8 cellular contexts compared by ENCODE assay signal in the genomic region with DNA sequence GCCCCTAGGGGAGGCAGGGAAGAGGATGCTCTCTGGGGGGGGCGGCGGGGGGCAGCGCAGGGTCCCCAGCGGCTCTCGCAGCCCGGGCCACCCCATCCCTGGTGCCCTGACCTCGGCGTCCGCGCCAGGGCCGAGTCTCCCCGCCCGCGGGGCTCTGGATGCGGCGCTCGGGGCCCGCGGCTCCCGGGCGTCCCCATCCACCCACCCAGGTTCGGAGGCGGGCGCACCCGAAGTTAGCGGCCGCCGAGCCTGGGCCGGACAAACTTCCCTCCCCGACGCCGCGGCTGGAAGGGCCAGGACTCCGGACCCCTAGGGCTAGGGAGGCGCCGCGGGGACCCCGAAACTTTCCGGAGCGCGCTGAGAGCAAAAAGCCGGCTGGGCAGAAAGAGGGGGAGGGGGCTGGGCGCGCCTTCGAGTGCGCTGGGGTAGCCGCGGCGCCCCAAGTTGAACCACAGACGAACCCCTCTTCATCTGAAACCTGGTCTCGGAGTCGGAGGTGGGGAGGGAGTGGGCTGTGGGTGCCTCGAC. TPM values are rescaled to one million over a fixed set of nuclear protein-coding genes. Genes with fewer than 3 reads are reported as not detected.
A peak's percentile ranks its signal among the peaks of the same experiment; 100 is the strongest.
DNase-seq lines count a peak whose midpoint lies in the region; ATAC-seq and TF ChIP-seq lines count a peak whose summit lies in the region.

No MANE protein-coding gene starts in this region.

- H3K79me2 ChIP-seq in trophoblast cell (ENCODE audit: control insufficient read depth, insufficient read depth, low read length, poor library complexity): no peaks in the 10 kb centered on the region

- H3K36me3 ChIP-seq in BLaER1 treated with 17β-estradiol and CSF1 and Interleukin-3, amounts not matched to agents 10 nM and 100 nM: no peaks in the 10 kb centered on the region
- H3K36me3 ChIP-seq in MG63 (no peaks in the 10 kb centered on the region), trophoblast cell (ENCODE audit: control insufficient read depth in 1 of 2, insufficient read depth in 2 of 2, low read length in 2 of 2) (no peaks in the 10 kb centered on the region)

- H4K8ac ChIP-seq in trophoblast cell (ENCODE audit: low read depth, low read length): no peak overlapping the region

- no peak overlapping the region for H3K23ac ChIP-seq in trophoblast cell (ENCODE audit: low read length)

- H4K20me1 ChIP-seq in BLaER1 treated with 17β-estradiol and CSF1 and Interleukin-3, amounts not matched to agents 10 nM and 100 nM: peaks cover 11 to 77% (median 47%) of the 10 kb centered on the region in 11 experiments; a peak in 20 of 22 replicates

- H3K4me1 ChIP-seq in BLaER1 treated with 17β-estradiol and CSF1 and Interleukin-3, amounts not matched to agents 10 nM and 100 nM: peaks cover 27 to 79% (median 67%) of the 10 kb centered on the region in 10 experiments
- H3K4me1 ChIP-seq in trophoblast cell (ENCODE audit: control insufficient read depth in 1 of 2, insufficient read depth in 2 of 2, low read length in 2 of 2): peaks cover 4 to 6% of the 10 kb centered on the region in 2 experiments

- peak overlapping the region; percentile 51 to 73 (median 64) for H3K4me3 ChIP-seq in BLaER1 treated with 17β-estradiol and CSF1 and Interleukin-3, amounts not matched to agents 10 nM and 100 nM
- H3K4me3 ChIP-seq in MG63 (peak overlapping the region; percentile 35), fibroblast of the aortic adventitia (ENCODE audit: low read depth, low read length) (peak overlapping the region; percentile 61), trophoblast cell (ENCODE audit: low read depth, low read length) (no peak overlapping the region)

- no peaks in the 10 kb centered on the region for H3K9me3 ChIP-seq in BLaER1 treated with 17β-estradiol and CSF1 and Interleukin-3, amounts not matched to agents 10 nM and 100 nM (replicated peaks in 1 of 11)
- H3K9me3 ChIP-seq in MG63: no peaks in the 10 kb centered on the region
- peaks cover 6% of the 10 kb centered on the region for H3K9me3 ChIP-seq in trophoblast cell (ENCODE audit: insufficient read depth, low read depth, low read length)

- no peak overlapping the region for H3K27ac ChIP-seq in BLaER1 treated with 17β-estradiol and CSF1 and Interleukin-3, amounts not matched to agents 10 nM and 100 nM
- no peak overlapping the region for H3K27ac ChIP-seq in trophoblast cell (ENCODE audit: low read depth, low read length)

- H3K27me3 ChIP-seq in BLaER1 treated with 17β-estradiol and CSF1 and Interleukin-3, amounts not matched to agents 10 nM and 100 nM: peaks cover 68 to 98% (median 75%) of the 10 kb centered on the region in 11 experiments
- H3K27me3 ChIP-seq in MG63: peaks cover 20% of the 10 kb centered on the region
- peaks cover 77% of the 10 kb centered on the region for H3K27me3 ChIP-seq in trophoblast cell (ENCODE audit: insufficient read depth, low read length)

- H3K18ac ChIP-seq in trophoblast cell (ENCODE audit: low read length): no peak overlapping the region

- TF ChIP-seq CTCF in fibroblast of the aortic adventitia (IDR thresholded peaks at IDR 0.05; ENCODE audit: insufficient read depth, low read length): no peak

- H3K79me1 ChIP-seq in trophoblast cell (ENCODE audit: low read length): no peaks in the 10 kb centered on the region

- H2AFZ ChIP-seq in trophoblast cell (ENCODE audit: insufficient read depth, low read length, poor library complexity): no peak overlapping the region

- H4K12ac ChIP-seq in trophoblast cell (ENCODE audit: low read depth, low read length): no peak overlapping the region

- H3K14ac ChIP-seq in trophoblast cell (ENCODE audit: low read length): no peak overlapping the region

- DNase-seq in MG63 (peak; percentile 33), fibroblast of the aortic adventitia (ENCODE audit: low read depth) (no peak), trophoblast cell (no peak), glomerular visceral epithelial cell (ENCODE audit: extremely low spot score) (no peak), DMS153 treated with DMSO at 0.1 percent for 48 hours (lab: John Stamatoyannopoulos, UW; ENCODE audit: unreplicated experiment) (no peak), SKM-1 treated with dmso at 0.1 percent for 144 hours (lab: John Stamatoyannopoulos, UW; ENCODE audit: unreplicated experiment) (no peak)

- no peak overlapping the region for H2AK5ac ChIP-seq in trophoblast cell (ENCODE audit: low read length)

- no peak overlapping the region for H2BK12ac ChIP-seq in trophoblast cell (ENCODE audit: low read length)

- H4K91ac ChIP-seq in trophoblast cell (ENCODE audit: low read depth, low read length): no peak overlapping the region

- H2BK5ac ChIP-seq in trophoblast cell (ENCODE audit: low read depth, low read length, poor library complexity): no peak overlapping the region

- H3K9ac ChIP-seq in BLaER1 treated with 17β-estradiol and CSF1 and Interleukin-3, amounts not matched to agents 10 nM and 100 nM: peak overlapping the region in 10 of 11 experiments; percentile 10 to 75 (median 49); a peak in 14 of 22 replicates
- H3K9ac ChIP-seq in trophoblast cell (ENCODE audit: low read length): no peak overlapping the region

- no peak overlapping the region for H3K4ac ChIP-seq in trophoblast cell (ENCODE audit: low read depth, low read length)

- H3K4me2 ChIP-seq in BLaER1 treated with 17β-estradiol and CSF1 and Interleukin-3, amounts not matched to agents 10 nM and 100 nM: peak overlapping the region; percentile 92 to 100 (median 98)
- peak overlapping the region; percentile 61 for H3K4me2 ChIP-seq in trophoblast cell (ENCODE audit: low read length)

- no peak for ATAC-seq in GM18861 (IDR thresholded peaks at IDR 0.05; ENCODE audit: unreplicated experiment)

- no peak overlapping the region for H2BK120ac ChIP-seq in trophoblast cell (ENCODE audit: insufficient read depth, low read length, poor library complexity)

- no CpG with 5 or more reads among the region's 53 CpGs for WGBS in trophoblast cell (ENCODE audit: extremely low coverage, insufficient coverage, insufficient read length)

RNA-seq across cellular contexts. Expression of a gene that starts 3.8 kb away (rescaled TPM):
- total RNA-seq in MG63 (2014; rRNA removed; shearing (Covaris generic); ENCODE audit: low replicate concordance): 0.05 and 0.56 TPM in 2 replicates
- total RNA-seq in fibroblast of the aortic adventitia (ENCODE audit: low replicate concordance): 1.6 and 3.8 TPM in 2 replicates
- 0.68 and 0.78 TPM in 2 replicates for polyA plus RNA-seq in trophoblast cell (2013)
